ENCODE assay signal across 8 cellular contexts in the genomic region with DNA sequence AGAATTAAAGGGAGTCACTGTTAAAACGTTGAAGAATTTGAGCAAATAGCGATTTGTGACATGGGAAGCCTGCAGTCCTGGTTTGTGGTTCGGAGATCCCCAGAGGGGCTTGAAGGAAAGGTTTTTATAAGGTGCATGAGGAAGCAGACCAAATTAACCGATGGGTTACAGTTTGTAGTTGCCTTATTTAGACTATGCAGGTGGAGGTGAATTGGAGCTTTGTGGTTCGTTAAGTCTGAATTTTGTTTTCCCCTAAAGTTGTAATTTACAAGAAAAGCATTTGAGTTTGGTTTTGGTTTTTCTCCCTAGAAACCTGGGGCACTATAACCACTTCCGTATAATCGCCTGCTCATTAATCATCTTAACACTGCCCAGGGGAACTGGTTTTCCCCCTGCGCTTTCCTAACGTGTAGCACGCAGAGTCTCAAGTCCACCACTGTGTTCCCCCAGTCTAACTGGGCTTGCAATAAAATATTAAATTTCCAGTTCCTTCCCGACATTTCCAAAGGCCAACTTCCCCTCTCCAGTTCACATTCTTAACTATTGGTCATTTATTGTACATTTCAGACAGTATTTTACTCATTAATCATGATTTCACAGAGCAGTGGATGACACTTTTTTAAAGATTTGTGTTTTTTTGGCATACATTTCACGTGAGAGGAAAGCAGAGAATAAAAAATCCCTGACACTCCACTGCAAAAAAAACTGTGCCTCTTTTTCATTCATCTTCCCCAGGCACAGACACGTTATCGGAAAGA. TPM values are rescaled to one million over a fixed set of nuclear protein-coding genes. Genes with fewer than 3 reads are reported as not detected.
DNase-seq lines count a peak whose midpoint lies in the region; ATAC-seq and TF ChIP-seq lines count a peak whose summit lies in the region.

No MANE protein-coding gene starts in this region.

- H3K4me1 Mint-ChIP-seq in activated CD8-positive, alpha-beta T cell treated with anti-CD3 and anti-CD28 coated beads, Interleukin-2, amount 10 ng/mL, durations not matched to agents 7 days and 5 days (ENCODE audit: low read depth) = peaks cover 80% of the 10 kb centered on the region

- H3K27ac ChIP-seq in HEK293 (ENCODE audit: extremely low read depth, low read depth, low read length) (peak overlapping the region; percentile 94), foreskin keratinocyte (peak overlapping the region; percentile 96), trophoblast cell (ENCODE audit: low read depth, low read length) (no peak overlapping the region)

- peaks cover 5% of the 10 kb centered on the region for H3K79me1 ChIP-seq in trophoblast cell (ENCODE audit: low read length)

- H2AFZ ChIP-seq in trophoblast cell (ENCODE audit: insufficient read depth, low read length, poor library complexity) = peak overlapping the region; percentile 96

- peak overlapping the region; percentile 90 for H3K4me3 Mint-ChIP-seq in activated CD8-positive, alpha-beta T cell treated with anti-CD3 and anti-CD28 coated beads, Interleukin-2, amount 10 ng/mL, durations not matched to agents 7 days and 5 days

- H3K9ac ChIP-seq in trophoblast cell (ENCODE audit: low read length) = peak overlapping the region; percentile 99

- H2BK12ac ChIP-seq in trophoblast cell (ENCODE audit: low read length) = no peak overlapping the region

- peak overlapping the region; percentile 64 for H3K4me2 ChIP-seq in trophoblast cell (ENCODE audit: low read length)

- POLR2A ChIA-PET in HEK293 (lab: Yijun Ruan, JAX) = interaction anchor here (0.5 to 1.9 kb wide), 8 partner anchors 8 to 757 kb away, joined by 3 to 17 read pairs (median 4); a partner anchor contains a TSS
- POLR2A ChIA-PET in activated CD8-positive, alpha-beta T cell treated with anti-CD3 and anti-CD28 coated beads, Interleukin-2, amount 10 ng/mL, durations not matched to agents 7 days and 5 days (lab: Charles Lee) = interaction anchor here (0.7 to 2.9 kb wide), 13 partner anchors 9 to 694 kb away, joined by 3 to 30 read pairs (median 8); a partner anchor contains a TSS

- H3K9me3 Mint-ChIP-seq in activated CD8-positive, alpha-beta T cell treated with anti-CD3 and anti-CD28 coated beads, Interleukin-2, amount 10 ng/mL, durations not matched to agents 7 days and 5 days (ENCODE audit: insufficient read depth) = peaks cover 8% of the 10 kb centered on the region

- H3K36me3 Mint-ChIP-seq in activated CD8-positive, alpha-beta T cell treated with anti-CD3 and anti-CD28 coated beads, Interleukin-2, amount 10 ng/mL, durations not matched to agents 7 days and 5 days (ENCODE audit: low read depth) = peaks cover 66% of the 10 kb centered on the region

- H3K27me3 Mint-ChIP-seq in activated CD8-positive, alpha-beta T cell treated with anti-CD3 and anti-CD28 coated beads, Interleukin-2, amount 10 ng/mL, durations not matched to agents 7 days and 5 days (ENCODE audit: low read depth) = no peaks in the 10 kb centered on the region

- H3K36me3 ChIP-seq in HEK293 (ENCODE audit: control insufficient read depth in 2 of 2, insufficient read depth in 1 of 2, low read length in 2 of 2) (peaks cover 0 to 17% of the 10 kb centered on the region in 2 experiments; a peak in 2 of 3 replicates), trophoblast cell (ENCODE audit: control insufficient read depth in 1 of 2, insufficient read depth in 2 of 2, low read length in 2 of 2) (peaks cover 8 to 12% of the 10 kb centered on the region in 2 experiments)

- CTCF ChIA-PET in HEK293 (lab: Yijun Ruan, JAX) = interaction anchor here (0.8 kb wide), 1 partner anchor 551 kb away, joined by 5 read pairs; no protein-coding TSS in a partner anchor
- CTCF ChIA-PET in activated CD8-positive, alpha-beta T cell treated with anti-CD3 and anti-CD28 coated beads, Interleukin-2, amount 10 ng/mL, durations not matched to agents 7 days and 5 days (lab: Charles Lee) = interaction anchor here (1.6 to 2.8 kb wide), 2 partner anchors 414 to 417 kb away, joined by 7 to 9 read pairs; no protein-coding TSS in a partner anchor

- no peak overlapping the region for H4K91ac ChIP-seq in trophoblast cell (ENCODE audit: low read depth, low read length)

- peak overlapping the region; percentile 99 for H3K14ac ChIP-seq in trophoblast cell (ENCODE audit: low read length)

- no peak overlapping the region for H4K12ac ChIP-seq in trophoblast cell (ENCODE audit: low read depth, low read length)

- H3K79me2 ChIP-seq in trophoblast cell (ENCODE audit: control insufficient read depth, insufficient read depth, low read length, poor library complexity) = peaks cover 9% of the 10 kb centered on the region

- H3K18ac ChIP-seq in trophoblast cell (ENCODE audit: low read length) = no peak overlapping the region

- no peak overlapping the region for H4K8ac ChIP-seq in trophoblast cell (ENCODE audit: low read depth, low read length)

- no peaks in the 10 kb centered on the region for H3K9me3 ChIP-seq in HEK293 (ENCODE audit: control insufficient read depth, insufficient read depth, low read depth, low read length)
- H3K9me3 ChIP-seq in trophoblast cell (ENCODE audit: insufficient read depth, low read depth, low read length) = no peaks in the 10 kb centered on the region

- peak overlapping the region; percentile 98 for H3K4ac ChIP-seq in trophoblast cell (ENCODE audit: low read depth, low read length)

- H2BK120ac ChIP-seq in trophoblast cell (ENCODE audit: insufficient read depth, low read length, poor library complexity) = no peak overlapping the region

- DNase-seq in activated naive CD4-positive, alpha-beta T cell treated with Interleukin-2 at 50 U/mL for 16 hours = peak; percentile 60
- no peak for DNase-seq in activated naive CD4-positive, alpha-beta T cell treated with anti-CD3 and anti-CD28 coated beads, Interleukin-2, amount 50 U/mL, for 16 hours
- peak; percentile 18 for DNase-seq in NCI-H1105 treated with DMSO at 0.1 percent for 48 hours (lab: John Stamatoyannopoulos, UW)
- peak; percentile 43 for DNase-seq in activated CD8-positive, alpha-beta T cell treated with anti-CD3 and anti-CD28 coated beads, Interleukin-2, amount 10 ng/mL, durations not matched to agents 7 days and 5 days
- peak in 1 of 2 donors; percentile 55 for DNase-seq in foreskin keratinocyte
- DNase-seq in trophoblast cell = peak; percentile 58 to 65
- DNase-seq in HuH-7.5 (ENCODE audit: low spot score) = no peak

- H3K23ac ChIP-seq in trophoblast cell (ENCODE audit: low read length) = no peak overlapping the region

- H3K27me3 ChIP-seq in foreskin keratinocyte = no peaks in the 10 kb centered on the region
- H3K27me3 ChIP-seq in trophoblast cell (ENCODE audit: insufficient read depth, low read length) = no peaks in the 10 kb centered on the region

- H3K4me1 ChIP-seq in HEK293 (ENCODE audit: control insufficient read depth, insufficient read depth, low read length) (peaks cover 21% of the 10 kb centered on the region), foreskin keratinocyte (peaks cover 39% of the 10 kb centered on the region), trophoblast cell (ENCODE audit: control insufficient read depth in 1 of 2, insufficient read depth in 2 of 2, low read length in 2 of 2) (peaks cover 8 to 18% of the 10 kb centered on the region in 2 experiments)

- H3K4me3 ChIP-seq in HEK293 (ENCODE audit: low read depth, low read length) (peak overlapping the region; percentile 84), trophoblast cell (ENCODE audit: low read depth, low read length) (peak overlapping the region; percentile 99)

- ATAC-seq in activated CD8-positive, alpha-beta T cell treated with anti-CD3 and anti-CD28 coated beads, Interleukin-2, amount 10 ng/mL, durations not matched to agents 7 days and 5 days = peak; percentile 21
- peak; percentile 33 for ATAC-seq in foreskin keratinocyte

- H3K27ac Mint-ChIP-seq in activated CD8-positive, alpha-beta T cell treated with anti-CD3 and anti-CD28 coated beads, Interleukin-2, amount 10 ng/mL, durations not matched to agents 7 days and 5 days = peak overlapping the region; percentile 82

- no peak for TF ChIP-seq CTCF in HEK293 (tag by site-specific recombination; IDR thresholded peaks at IDR 0.05)
- no peak for TF ChIP-seq CTCF in foreskin keratinocyte (conservative IDR thresholded peaks at IDR 0.05)

- H2AK5ac ChIP-seq in trophoblast cell (ENCODE audit: low read length) = no peak overlapping the region

- no CpG with 5 or more reads among the region's 14 CpGs for WGBS in trophoblast cell (ENCODE audit: extremely low coverage, insufficient coverage, insufficient read length)

- H2BK5ac ChIP-seq in trophoblast cell (ENCODE audit: low read depth, low read length, poor library complexity) = no peak overlapping the region

TF ChIP-seq in HEK293, 187 proteins besides CTCF, POLR2A, EP300 and RAD21 (continues in another document):
- peak; percentile 88 for TF ChIP-seq ZBTB17 (tag by site-specific recombination; IDR thresholded peaks at IDR 0.05)
- TF ChIP-seq, protein P1, sequence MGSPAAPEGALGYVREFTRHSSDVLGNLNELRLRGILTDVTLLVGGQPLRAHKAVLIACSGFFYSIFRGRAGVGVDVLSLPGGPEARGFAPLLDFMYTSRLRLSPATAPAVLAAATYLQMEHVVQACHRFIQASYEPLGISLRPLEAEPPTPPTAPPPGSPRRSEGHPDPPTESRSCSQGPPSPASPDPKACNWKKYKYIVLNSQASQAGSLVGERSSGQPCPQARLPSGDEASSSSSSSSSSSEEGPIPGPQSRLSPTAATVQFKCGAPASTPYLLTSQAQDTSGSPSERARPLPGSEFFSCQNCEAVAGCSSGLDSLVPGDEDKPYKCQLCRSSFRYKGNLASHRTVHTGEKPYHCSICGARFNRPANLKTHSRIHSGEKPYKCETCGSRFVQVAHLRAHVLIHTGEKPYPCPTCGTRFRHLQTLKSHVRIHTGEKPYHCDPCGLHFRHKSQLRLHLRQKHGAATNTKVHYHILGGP (tag by site-specific recombination; IDR thresholded peaks at IDR 0.05) = no peak
- TF ChIP-seq ZNF335 (tag by site-specific recombination; conservative IDR thresholded peaks at IDR 0.05) = no peak; the same call in 1 of the 2 replicates
- TF ChIP-seq, protein P2, sequence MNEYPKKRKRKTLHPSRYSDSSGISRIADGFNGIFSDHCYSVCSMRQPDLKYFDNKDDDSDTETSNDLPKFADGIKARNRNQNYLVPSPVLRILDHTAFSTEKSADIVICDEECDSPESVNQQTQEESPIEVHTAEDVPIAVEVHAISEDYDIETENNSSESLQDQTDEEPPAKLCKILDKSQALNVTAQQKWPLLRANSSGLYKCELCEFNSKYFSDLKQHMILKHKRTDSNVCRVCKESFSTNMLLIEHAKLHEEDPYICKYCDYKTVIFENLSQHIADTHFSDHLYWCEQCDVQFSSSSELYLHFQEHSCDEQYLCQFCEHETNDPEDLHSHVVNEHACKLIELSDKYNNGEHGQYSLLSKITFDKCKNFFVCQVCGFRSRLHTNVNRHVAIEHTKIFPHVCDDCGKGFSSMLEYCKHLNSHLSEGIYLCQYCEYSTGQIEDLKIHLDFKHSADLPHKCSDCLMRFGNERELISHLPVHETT (tag by site-specific recombination; IDR thresholded peaks at IDR 0.05) = no peak
- no peak for TF ChIP-seq ZNF555 (tag by site-specific recombination; conservative IDR thresholded peaks at IDR 0.05)

RNA-seq across cellular contexts. Expression of a gene that starts 0.9 kb away (rescaled TPM):
- 10 to 100 TPM; 43.9 to 49.8 TPM for total RNA-seq in activated CD8-positive, alpha-beta T cell treated with anti-CD3 and anti-CD28 coated beads, Interleukin-2, amount 10 ng/mL, durations not matched to agents 7 days and 5 days
- 14.6 and 16.5 TPM in 2 replicates for total RNA-seq in foreskin keratinocyte
- polyA plus RNA-seq in foreskin keratinocyte = 3.1 and 4.1 TPM in 2 replicates
- polyA plus RNA-seq in trophoblast cell (2013) = 7.7 and 8.2 TPM in 2 replicates

Comparison
In these comparisons a context has a peak if more than half of its experiments do, and no peak if none do; other contexts are left out.
1. DNase-seq: peak in activated naive CD4-positive, alpha-beta T cell treated with Interleukin-2 at 50 U/mL for 16 hours (single experiment), NCI-H1105 treated with DMSO at 0.1 percent for 48 hours (single experiment), activated CD8-positive, alpha-beta T cell treated with anti-CD3 and anti-CD28 coated beads, Interleukin-2, amount 10 ng/mL, durations not matched to agents 7 days and 5 days (single experiment) and trophoblast cell (2 of 2); none in activated naive CD4-positive, alpha-beta T cell treated with anti-CD3 and anti-CD28 coated beads, Interleukin-2, amount 50 U/mL, for 16 hours (single experiment) and HuH-7.5 (single experiment).